In genomic region chr12:49126852-49127763, GRCh38 we compare ENCODE assay signal across 1 cellular context.
TF ChIP-seq lines count a peak whose summit lies in the region.

No MANE protein-coding gene starts in this region.

TF ChIP-seq in PFSK-1, 5 proteins besides CTCF, POLR2A, EP300 and RAD21 (continued from another document):
- TF ChIP-seq POLR2AphosphoS5 (IDR thresholded peaks at IDR 0.05; ENCODE audit: low read depth, low read length), result peak; percentile 71; the same call in 1 of the 2 replicates
- TF ChIP-seq SIN3A (IDR thresholded peaks at IDR 0.05; ENCODE audit: borderline replicate concordance, insufficient read depth, low read length), result peak; percentile 67
